Comparison of ENCODE assay signal across 8 cellular contexts in the genomic region with DNA sequence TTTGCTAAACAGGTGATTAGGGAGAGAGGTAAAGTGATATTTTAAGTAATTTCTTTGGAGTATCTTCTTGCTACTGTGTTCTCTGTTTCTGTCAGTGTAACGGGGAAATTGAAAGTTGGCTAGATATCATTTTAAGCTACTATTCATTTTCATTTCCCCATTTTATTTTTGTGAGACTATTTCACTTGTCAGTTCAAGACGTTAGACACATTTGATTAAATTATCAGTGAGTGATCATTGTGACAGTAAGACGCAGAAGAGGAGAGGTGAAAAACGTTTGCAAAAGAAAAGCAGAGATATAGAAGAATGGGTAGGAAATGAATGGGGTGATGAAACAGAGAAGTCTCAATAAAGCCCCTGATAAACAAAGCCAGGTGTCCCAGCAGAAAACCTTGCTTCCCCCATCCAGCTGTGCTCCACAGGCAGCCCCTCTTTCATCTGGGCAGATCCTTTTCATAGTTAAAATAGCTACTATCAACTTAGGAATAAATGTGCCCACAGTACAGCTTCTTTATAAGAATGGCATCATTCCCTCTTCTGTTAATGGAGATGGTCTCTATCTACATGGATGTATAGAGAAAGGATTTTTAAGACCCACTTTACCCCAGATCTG.
DNase-seq lines count a peak whose midpoint lies in the region; ATAC-seq and FAIRE-seq lines count a peak whose summit lies in the region.

No MANE protein-coding gene starts in this region.

- no peak for FAIRE-seq in urothelium cell line (lab: Jason Lieb, UNC)

- peaks cover 31% of the 10 kb centered on the region for H3K4me1 ChIP-seq in CD4-positive, CD25-positive, alpha-beta regulatory T cell (ENCODE audit: control insufficient read depth, insufficient read depth, low read length, poor library complexity, severe bottlenecking)
- peaks cover 15% of the 10 kb centered on the region for H3K4me1 ChIP-seq in HUES48 (ENCODE audit: control insufficient read depth, insufficient read depth, low read length)

- ATAC-seq in CD4-positive, CD25-positive, alpha-beta regulatory T cell (ENCODE audit: low read depth in 2 of 2), result no peak
- ATAC-seq in GM19351 (IDR thresholded peaks at IDR 0.05; ENCODE audit: unreplicated experiment) (peak; percentile 77), HG02852 (IDR thresholded peaks at IDR 0.05; ENCODE audit: unreplicated experiment) (peak; percentile 79)

- no peaks in the 10 kb centered on the region for H3K36me3 ChIP-seq in CD4-positive, CD25-positive, alpha-beta regulatory T cell (ENCODE audit: control insufficient read depth, insufficient read depth, low read length)
- no peaks in the 10 kb centered on the region for H3K36me3 ChIP-seq in HUES48 (ENCODE audit: control insufficient read depth, insufficient read depth, low read length)

- peak overlapping the region in 2 of 4 donors; percentile 22 to 24 for H3K4me3 Mint-ChIP-seq in CD4-positive, CD25-positive, alpha-beta regulatory T cell

- no peak for DNase-seq in CD4-positive, CD25-positive, alpha-beta regulatory T cell
- DNase-seq in urothelium cell line (ENCODE audit: low spot score), result no peak
- no peak for DNase-seq in NCI-H2171 (lab: John Stamatoyannopoulos, UW)
- DNase-seq in KG1 (lab: John Stamatoyannopoulos, UW), result no peak
- DNase-seq in activated T-cell treated with anti-CD3 and anti-CD28 coated beads for 4 hours, result no peak

- H3K27me3 ChIP-seq in CD4-positive, CD25-positive, alpha-beta regulatory T cell (ENCODE audit: control insufficient read depth, insufficient read depth, low read length), result no peaks in the 10 kb centered on the region
- H3K27me3 ChIP-seq in HUES48 (ENCODE audit: control insufficient read depth, insufficient read depth, low read length), result no peaks in the 10 kb centered on the region

- H3K27me3 Mint-ChIP-seq in CD4-positive, CD25-positive, alpha-beta regulatory T cell, result no peaks in the 10 kb centered on the region

- peak overlapping the region; percentile 33 to 53 (median 33) for H3K27ac Mint-ChIP-seq in CD4-positive, CD25-positive, alpha-beta regulatory T cell

- H3K9me3 ChIP-seq in CD4-positive, CD25-positive, alpha-beta regulatory T cell (ENCODE audit: control insufficient read depth in 2 of 2, low read length in 2 of 2), result peaks cover 0 to 8% of the 10 kb centered on the region in 2 experiments
- H3K9me3 ChIP-seq in HUES48 (ENCODE audit: control insufficient read depth, insufficient read depth, low read length), result peaks cover 22% of the 10 kb centered on the region

- no peak overlapping the region for H3K27ac ChIP-seq in CD4-positive, CD25-positive, alpha-beta regulatory T cell (ENCODE audit: insufficient read depth, low read length, poor library complexity, severe bottlenecking)
- peak overlapping the region; percentile 78 for H3K27ac ChIP-seq in HUES48 (ENCODE audit: low read depth, low read length)

- peaks cover 29 to 72% (median 54%) of the 10 kb centered on the region in 4 donors for H3K4me1 Mint-ChIP-seq in CD4-positive, CD25-positive, alpha-beta regulatory T cell

- peaks cover 26% of the 10 kb centered on the region for H3K36me3 Mint-ChIP-seq in CD4-positive, CD25-positive, alpha-beta regulatory T cell

- peaks cover 0 to 21% (median 5%) of the 10 kb centered on the region in 7 donors for H3K9me3 Mint-ChIP-seq in CD4-positive, CD25-positive, alpha-beta regulatory T cell

- H3K9ac ChIP-seq in HUES48 (ENCODE audit: low read depth, low read length), result no peak overlapping the region

- peak overlapping the region; percentile 14 for H3K4me3 ChIP-seq in CD4-positive, CD25-positive, alpha-beta regulatory T cell (ENCODE audit: low read depth, low read length)
- peak overlapping the region; percentile 24; the same call in 1 of the 2 replicates for H3K4me3 ChIP-seq in HUES48 (ENCODE audit: low read depth, low read length)

Comparison
In these comparisons a context has a peak if more than half of its experiments do, and no peak if none do; other contexts are left out.
1. ATAC-seq: peak in GM19351 (single experiment) and HG02852 (single experiment); none in CD4-positive, CD25-positive, alpha-beta regulatory T cell (0 of 2).